10 cellular contexts compared by ENCODE assay signal in the genomic region with DNA sequence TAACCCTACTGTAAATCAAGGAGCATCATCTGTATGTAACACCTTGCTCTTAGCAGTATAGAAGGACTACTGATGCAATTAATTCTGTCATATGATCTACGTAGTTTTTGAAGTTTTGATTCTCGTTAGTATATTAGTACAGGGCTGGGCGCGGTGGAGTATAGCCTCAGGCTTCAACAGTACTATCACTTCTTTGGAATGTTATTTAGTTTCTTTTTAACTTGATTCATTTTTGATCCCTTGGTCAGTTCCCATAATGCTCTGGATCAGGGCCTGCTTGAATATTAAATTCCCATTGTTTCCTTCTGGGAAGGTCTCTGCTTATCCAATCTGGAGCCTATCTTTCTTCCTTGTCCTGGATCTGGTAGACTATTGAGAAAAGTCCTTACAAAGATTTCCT. TPM values are rescaled to one million over a fixed set of nuclear protein-coding genes. Genes with fewer than 3 reads are reported as not detected.
DNase-seq lines count a peak whose midpoint lies in the region; ATAC-seq and TF ChIP-seq lines count a peak whose summit lies in the region.
"Had no signal": no experiment of that assay in that cellular context is flagged by ENCODE, and none has a peak within 500 bp of the region (broad histone marks: within the 10 kb centered on the region; RNA-seq: fewer than 3 reads in every experiment).

No MANE protein-coding gene starts in this region.

- H3K27me3 Mint-ChIP-seq in CD4-positive, alpha-beta memory T cell = no peaks in the 10 kb centered on the region
- no peaks in the 10 kb centered on the region for H3K27me3 Mint-ChIP-seq in dendritic cell treated with granulocyte-macrophage colony-stimulating factor and Interleukin-4, amounts not matched to agents 40 ng/mL and 50 ng/mL, for 4 days
- H3K27me3 Mint-ChIP-seq in osteocyte (ENCODE audit: unreplicated experiment) = no peaks in the 10 kb centered on the region

- peaks cover 19% of the 10 kb centered on the region for H3K4me1 ChIP-seq in CD4-positive, alpha-beta memory T cell (ENCODE audit: insufficient read depth, low read length)
- H3K4me1 ChIP-seq in OCI-LY3 (ENCODE audit: low read length) = peaks cover 64% of the 10 kb centered on the region

- no peak overlapping the region for H2AFZ ChIP-seq in OCI-LY3 (ENCODE audit: low read depth, low read length)

- no peaks in the 10 kb centered on the region for H3K79me2 ChIP-seq in OCI-LY3 (ENCODE audit: low read length)

- intact Hi-C loops in CD4-positive, alpha-beta memory T cell (cut with micrococcal nuclease) = no loop called here
- intact Hi-C loops in dendritic cell treated with granulocyte-macrophage colony-stimulating factor and Interleukin-4, amounts not matched to agents 40 ng/mL and 50 ng/mL, for 4 days (cut with micrococcal nuclease) = loop anchor here (10.0 kb wide), 1 partner anchor 530 kb away; a partner anchor contains a TSS

- peaks cover 2 to 4% of the 10 kb centered on the region in 2 donors for H3K36me3 Mint-ChIP-seq in CD4-positive, alpha-beta memory T cell
- H3K36me3 Mint-ChIP-seq in dendritic cell treated with granulocyte-macrophage colony-stimulating factor and Interleukin-4, amounts not matched to agents 40 ng/mL and 50 ng/mL, for 4 days (ENCODE audit: low read depth) = no peaks in the 10 kb centered on the region
- H3K36me3 Mint-ChIP-seq in osteocyte (ENCODE audit: unreplicated experiment) = no peaks in the 10 kb centered on the region

- H3K27ac Mint-ChIP-seq in CD4-positive, alpha-beta memory T cell = peak overlapping the region in 4 of 7 donors; percentile 6 to 68 (median 36)
- H3K27ac Mint-ChIP-seq in dendritic cell treated with granulocyte-macrophage colony-stimulating factor and Interleukin-4, amounts not matched to agents 40 ng/mL and 50 ng/mL, for 4 days = peak overlapping the region; percentile 95
- H3K27ac Mint-ChIP-seq in osteocyte (ENCODE audit: unreplicated experiment) = peak overlapping the region; percentile 95

- CTCF ChIA-PET in CD4-positive, alpha-beta memory T cell (lab: Charles Lee; ENCODE audit: partially characterized antibody) = interaction anchor here (1.0 to 3.5 kb wide), 8 partner anchors 8 to 221 kb away, joined by 3 to 29 read pairs (median 5); no protein-coding TSS in a partner anchor

- H3K4me1 Mint-ChIP-seq in CD4-positive, alpha-beta memory T cell = peaks cover 14 to 46% (median 25%) of the 10 kb centered on the region in 4 donors
- H3K4me1 Mint-ChIP-seq in dendritic cell treated with granulocyte-macrophage colony-stimulating factor and Interleukin-4, amounts not matched to agents 40 ng/mL and 50 ng/mL, for 4 days (ENCODE audit: low read depth) = peaks cover 46% of the 10 kb centered on the region
- H3K4me1 Mint-ChIP-seq in osteocyte (ENCODE audit: unreplicated experiment) = peaks cover 44% of the 10 kb centered on the region

- H3K4me3 ChIP-seq in CD4-positive, alpha-beta memory T cell (ENCODE audit: low read length in 2 of 2) = no peak overlapping the region
- H3K4me3 ChIP-seq in OCI-LY3 (ENCODE audit: low read length) = peak overlapping the region; percentile 74; the same call in 1 of the 2 replicates

- peak overlapping the region; percentile 83 for H3K9ac ChIP-seq in OCI-LY3 (ENCODE audit: low read length)

- H3K4me2 ChIP-seq in OCI-LY3 (ENCODE audit: low read length) = peak overlapping the region; percentile 75

- in situ Hi-C loops in GM13976 (cut with MboI; ENCODE audit: low sequenced_read_pairs, unreplicated experiment) = loop anchor here (10.0 kb wide), 1 partner anchor 200 kb away; a partner anchor contains a TSS

- POLR2A ChIA-PET in CD4-positive, alpha-beta memory T cell (lab: Charles Lee; ENCODE audit: partially characterized antibody) = interaction anchor here (0.5 to 1.4 kb wide), 4 partner anchors 15 to 52 kb away, joined by 3 to 5 read pairs (median 3); no protein-coding TSS in a partner anchor

- no peaks in the 10 kb centered on the region for H4K20me1 ChIP-seq in OCI-LY3 (ENCODE audit: insufficient read depth, low read length)

- H3K9me3 Mint-ChIP-seq in CD4-positive, alpha-beta memory T cell = no peaks in the 10 kb centered on the region
- H3K9me3 Mint-ChIP-seq in dendritic cell treated with granulocyte-macrophage colony-stimulating factor and Interleukin-4, amounts not matched to agents 40 ng/mL and 50 ng/mL, for 4 days = no peaks in the 10 kb centered on the region
- H3K9me3 Mint-ChIP-seq in osteocyte (ENCODE audit: unreplicated experiment) = no peaks in the 10 kb centered on the region

- TF ChIP-seq CTCF in OCI-LY3 (IDR thresholded peaks at IDR 0.05; ENCODE audit: low read depth, low read length) (no peak), osteocyte (IDR thresholded peaks at IDR 0.05) (no peak), GM13976 (IDR thresholded peaks at IDR 0.05; ENCODE audit: borderline replicate concordance, control extremely low read depth, extremely low read depth, insufficient read depth, missing control alignments) (no peak)

- no peak for ATAC-seq in HG03342 (IDR thresholded peaks at IDR 0.05; ENCODE audit: unreplicated experiment)

- H3K36me3 ChIP-seq in CD4-positive, alpha-beta memory T cell (ENCODE audit: insufficient read depth, low read length) = no peaks in the 10 kb centered on the region
- H3K36me3 ChIP-seq in OCI-LY3 (replicated peaks; ENCODE audit: low read depth, low read length) = no peaks in the 10 kb centered on the region

- DNase-seq in CD4-positive, alpha-beta memory T cell = no peak
- DNase-seq in osteocyte (ENCODE audit: extremely low spot score, unreplicated experiment) (no peak), NCI-H748 (lab: John Stamatoyannopoulos, UW; ENCODE audit: unreplicated experiment) (no peak), NCI-H345 treated with DMSO at 0.1 percent for 48 hours (lab: John Stamatoyannopoulos, UW; ENCODE audit: unreplicated experiment) (no peak), GM13976 (ENCODE audit: low spot score) (no peak)
- DNase-seq: NCI-H1105 treated with DMSO at 0.1 percent for 48 hours, SHP77 had no signal

- H3K27me3 ChIP-seq in CD4-positive, alpha-beta memory T cell (ENCODE audit: insufficient read depth, low read length) = no peaks in the 10 kb centered on the region
- no peaks in the 10 kb centered on the region for H3K27me3 ChIP-seq in OCI-LY3 (ENCODE audit: low read depth, low read length)

- peak overlapping the region in 2 of 8 donors; percentile 2 to 10 for H3K4me3 Mint-ChIP-seq in CD4-positive, alpha-beta memory T cell
- no peak overlapping the region for H3K4me3 Mint-ChIP-seq in dendritic cell treated with granulocyte-macrophage colony-stimulating factor and Interleukin-4, amounts not matched to agents 40 ng/mL and 50 ng/mL, for 4 days
- H3K4me3 Mint-ChIP-seq in osteocyte (ENCODE audit: unreplicated experiment) = no peak overlapping the region

- no peak overlapping the region for H3K27ac ChIP-seq in CD4-positive, alpha-beta memory T cell (ENCODE audit: low read depth, low read length)
- H3K27ac ChIP-seq in OCI-LY3 (ENCODE audit: low read length) = peak overlapping the region; percentile 87

- no peaks in the 10 kb centered on the region for H3K9me3 ChIP-seq in CD4-positive, alpha-beta memory T cell (ENCODE audit: control insufficient read depth in 1 of 2, low read length in 2 of 2)
- no peaks in the 10 kb centered on the region for H3K9me3 ChIP-seq in OCI-LY3 (ENCODE audit: insufficient read depth, low read length)

RNA-seq across cellular contexts. Expression of a gene that starts 23.9 kb away (rescaled TPM):
- total RNA-seq in CD4-positive, alpha-beta memory T cell = 10 to 100 TPM; 13.4 to 15.2 TPM
- 1 to 10 TPM; 3.0 to 4.8 TPM for polyA plus RNA-seq in CD4-positive, alpha-beta memory T cell
- 12.3 and 12.4 TPM in 2 replicates for total RNA-seq in osteocyte

Comparison
In these comparisons a context has a peak if more than half of its experiments do, and no peak if none do; other contexts are left out.
1. H3K27ac Mint-ChIP-seq: peak in every context shown above with its lines; median percentile 95 in dendritic cell treated with granulocyte-macrophage colony-stimulating factor and Interleukin-4, amounts not matched to agents 40 ng/mL and 50 ng/mL, for 4 days; 95 in osteocyte; 36 in CD4-positive, alpha-beta memory T cell.